Comparison of ENCODE assay signal across 17 cellular contexts in the genomic region with DNA sequence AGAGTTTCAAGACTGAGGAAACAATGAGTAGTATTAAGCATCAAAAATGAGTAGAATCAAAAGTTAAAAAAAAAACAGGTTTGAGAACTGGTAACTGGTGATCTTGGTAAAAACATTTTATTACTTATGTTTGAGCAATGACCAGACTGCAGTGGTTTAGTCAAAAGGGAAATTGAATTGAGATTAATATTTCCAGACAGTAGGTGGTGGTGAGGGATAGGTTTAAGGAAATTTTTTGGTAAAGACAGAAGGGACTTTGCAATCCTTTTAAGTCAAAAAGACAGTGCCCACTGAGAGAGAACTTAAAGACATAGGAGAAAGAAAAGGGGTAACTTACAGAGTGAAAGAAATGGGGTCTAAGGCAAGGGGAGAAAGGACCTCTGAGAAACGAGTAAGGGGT.
"Had no signal": no experiment of that assay in that cellular context is flagged by ENCODE, and none has a peak within 500 bp of the region (broad histone marks: within the 10 kb centered on the region; RNA-seq: fewer than 3 reads in every experiment).

No MANE protein-coding gene starts in this region.

- H3K27ac Mint-ChIP-seq: activated B cell treated with CpG ODN at 0.5 μM for 24 hours; activated CD8-positive, alpha-beta memory T cell treated with anti-CD3 and anti-CD28 coated beads, Interleukin-2, amount 10 ng/mL, durations not matched to agents 7 days and 5 days; natural killer cell; type B pancreatic cell had no signal

- DNase-seq: activated B cell treated with CpG ODN at 0.5 μM for 24 hours; activated CD4-positive, alpha-beta T cell treated with anti-CD3 and anti-CD28 coated beads, Interleukin-2, amount 50 U/mL, for 48 hours; activated CD8-positive, alpha-beta memory T cell treated with anti-CD3 and anti-CD28 coated beads, Interleukin-2, amount 10 ng/mL, durations not matched to agents 7 days and 5 days; activated naive CD4-positive, alpha-beta T cell; body of pancreas; foreskin keratinocyte; head of caudate nucleus; mucosa of descending colon; natural killer cell; occipital lobe; psoas muscle; right lobe of liver; stimulated activated CD4-positive, alpha-beta T cell treated with anti-CD3 and anti-CD28 coated beads, Interleukin-1b, Interleukin-23, amount 100 ng/mL, for 48 hours; stimulated activated naive CD8-positive, alpha-beta T cell treated with anti-CD3 and anti-CD28 coated beads, Interleukin-15, Interleukin-2, amounts not matched to agents 100 U/mL and 50 U/mL, for 24 hours; T-cell had no signal

- H3K9me3 Mint-ChIP-seq: activated B cell treated with CpG ODN at 0.5 μM for 24 hours, natural killer cell, T-cell, type B pancreatic cell had no signal

- ATAC-seq: activated CD8-positive, alpha-beta memory T cell treated with anti-CD3 and anti-CD28 coated beads, Interleukin-2, amount 10 ng/mL, durations not matched to agents 7 days and 5 days; body of pancreas; esophagus mucosa; foreskin keratinocyte; mucosa of descending colon; natural killer cell; psoas muscle; right lobe of liver; stimulated activated naive CD8-positive, alpha-beta T cell treated with anti-CD3 and anti-CD28 coated beads, Interleukin-15, Interleukin-2, amounts not matched to agents 100 U/mL and 50 U/mL, for 24 hours; T-cell had no signal

- H3K27me3 Mint-ChIP-seq: activated B cell treated with CpG ODN at 0.5 μM for 24 hours; activated CD8-positive, alpha-beta memory T cell treated with anti-CD3 and anti-CD28 coated beads, Interleukin-2, amount 10 ng/mL, durations not matched to agents 7 days and 5 days; T-cell; type B pancreatic cell had no signal

- H3K36me3 Mint-ChIP-seq: natural killer cell had no signal

- H3K4me3 Mint-ChIP-seq: activated B cell treated with CpG ODN at 0.5 μM for 24 hours; activated CD8-positive, alpha-beta memory T cell treated with anti-CD3 and anti-CD28 coated beads, Interleukin-2, amount 10 ng/mL, durations not matched to agents 7 days and 5 days; natural killer cell; T-cell; type B pancreatic cell had no signal
